Comparison of ENCODE assay signal across 1 cellular context in genomic region chr2:169573160-169573973, GRCh38.
TF ChIP-seq lines count a peak whose summit lies in the region.

TSS of gene FASTKD1 (minus strand) at chr2:169573865. CDS start at chr2:169572029, 1,836 bp downstream.

TF ChIP-seq in GM23338, 12 proteins besides CTCF, POLR2A, EP300 and RAD21 (continued from another document):
- TF ChIP-seq ETS1 (IDR thresholded peaks at IDR 0.05) (peak; percentile 100), EZH2 (IDR thresholded peaks at IDR 0.05; ENCODE audit: low read depth, unreplicated experiment) (no peak), REST (IDR thresholded peaks at IDR 0.05; ENCODE audit: unreplicated experiment) (no peak), ZNF462 (CRISPR knock-in tag; IDR thresholded peaks at IDR 0.05) (no peak), EZH2phosphoT487 (IDR thresholded peaks at IDR 0.05; ENCODE audit: unreplicated experiment) (no peak), ZNF114 (CRISPR knock-in tag; IDR thresholded peaks at IDR 0.05) (no peak), NANOG (IDR thresholded peaks at IDR 0.05; ENCODE audit: borderline replicate concordance) (0 out of 2 replicates have a peak, but pooled peaks have one; percentile 7)
